ENCODE assay signal across 8 cellular contexts in genomic region chr2:170973492-170974303, GRCh38.
A peak's percentile ranks its signal among the peaks of the same experiment; 100 is the strongest.
DNase-seq lines count a peak whose midpoint lies in the region; ATAC-seq and TF ChIP-seq lines count a peak whose summit lies in the region.

No MANE protein-coding gene starts in this region.

- peak; percentile 97 for TF ChIP-seq CTCF in C4-2B (conservative IDR thresholded peaks at IDR 0.05)

- H3K4me1 Mint-ChIP-seq in memory B cell = peaks cover 4% of the 10 kb centered on the region

- peak; percentile 70 for TF ChIP-seq POLR2A in GM19193 (IDR thresholded peaks at IDR 0.05; ENCODE audit: extremely low read depth, insufficient read depth, insufficient read length)

- H3K9me3 Mint-ChIP-seq in memory B cell = no peaks in the 10 kb centered on the region

- peak; percentile 92 for DNase-seq in NCI-H82 (lab: John Stamatoyannopoulos, UW)
- DNase-seq in activated CD8-positive, alpha-beta memory T cell treated with anti-CD3 and anti-CD28 coated beads for 1 hour (ENCODE audit: extremely low read depth in 1 of 2, low read depth in 1 of 2) = peak; percentile 76 to 80
- peak; percentile 79 to 84 (median 83) for DNase-seq in effector memory CD4-positive, alpha-beta T cell
- DNase-seq in memory B cell (ENCODE audit: low spot score in 2 of 2) = peak; percentile 84 to 93
- DNase-seq in stimulated activated CD4-positive, alpha-beta T cell treated with anti-CD3 and anti-CD28 coated beads, TNF-alpha, amount 100 ng/mL, for 48 hours (ENCODE audit: low read depth in 3 of 3) = peak; percentile 77 to 84 (median 83)

- no peaks in the 10 kb centered on the region for H3K36me3 ChIP-seq in effector memory CD4-positive, alpha-beta T cell (ENCODE audit: control insufficient read depth, insufficient read depth, low read length)

- H3K4me3 Mint-ChIP-seq in memory B cell = peak overlapping the region; percentile 88

- H3K4me3 ChIP-seq in effector memory CD4-positive, alpha-beta T cell (ENCODE audit: insufficient read depth, low read depth, low read length, poor library complexity, severe bottlenecking) = peak overlapping the region; percentile 87

- H3K4me1 ChIP-seq in effector memory CD4-positive, alpha-beta T cell (ENCODE audit: control insufficient read depth, insufficient read depth, low read length, poor library complexity, severe bottlenecking) = peaks cover 10% of the 10 kb centered on the region

- H3K27ac Mint-ChIP-seq in memory B cell = peak overlapping the region; percentile 49

- H3K27ac ChIP-seq in C4-2B = peak overlapping the region; percentile 91
- peak overlapping the region; percentile 42 for H3K27ac ChIP-seq in effector memory CD4-positive, alpha-beta T cell (ENCODE audit: insufficient read depth, low read length, poor library complexity, severe bottlenecking)

- no peaks in the 10 kb centered on the region for H3K27me3 ChIP-seq in effector memory CD4-positive, alpha-beta T cell (replicated peaks; ENCODE audit: control insufficient read depth, insufficient read depth, low read length, poor library complexity, severe bottlenecking)

- H3K9me3 ChIP-seq in effector memory CD4-positive, alpha-beta T cell (ENCODE audit: control insufficient read depth, low read length) = no peaks in the 10 kb centered on the region

- no peaks in the 10 kb centered on the region for H3K27me3 Mint-ChIP-seq in memory B cell

- H3K36me3 Mint-ChIP-seq in memory B cell = no peaks in the 10 kb centered on the region

- ATAC-seq in HG03378 (IDR thresholded peaks at IDR 0.05; ENCODE audit: unreplicated experiment) (peak; percentile 83), memory B cell (ENCODE audit: low read depth) (peak; percentile 94)

Comparison
In these comparisons a context has a peak if more than half of its experiments do, and no peak if none do; other contexts are left out.
1. Peak in every context shown above with its lines: DNase-seq, ATAC-seq, H3K4me3 ChIP-seq and H3K27ac ChIP-seq.